1 cellular context compared by ENCODE assay signal in the genomic region with DNA sequence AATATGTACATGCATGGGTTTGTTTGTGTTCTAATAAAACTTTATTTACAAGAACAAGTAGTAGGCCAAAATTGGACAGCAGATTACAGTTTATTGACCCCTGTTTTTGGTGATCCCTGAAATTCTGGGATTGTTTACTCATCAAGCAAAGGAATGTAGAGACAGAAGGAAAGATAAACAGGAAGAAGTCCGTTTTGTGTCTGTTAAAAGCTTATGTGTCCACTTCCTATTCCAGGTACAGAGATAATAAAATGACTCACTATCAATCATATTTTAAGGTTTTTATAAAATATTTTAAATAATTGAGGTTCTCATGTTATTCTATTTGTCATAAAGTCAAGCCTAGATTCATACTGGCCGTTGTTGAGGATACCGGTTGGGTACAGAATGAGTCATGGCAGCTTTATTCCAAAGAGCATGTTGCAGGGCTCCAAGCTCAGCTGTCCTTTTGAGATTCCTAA.
TF ChIP-seq lines count a peak whose summit lies in the region.

No MANE protein-coding gene starts in this region.

TF ChIP-seq in endothelial cell of umbilical vein, 7 proteins besides CTCF, POLR2A, EP300 and RAD21 (continued from another document):
- TF ChIP-seq POLR2AphosphoS5 (IDR thresholded peaks at IDR 0.05; ENCODE audit: insufficient read depth, low read depth, low read length) (no peak), GATA2 (IDR thresholded peaks at IDR 0.05; ENCODE audit: insufficient read depth, insufficient read length, low read depth, low read length) (peak; percentile 7), MYC (IDR thresholded peaks at IDR 0.05; ENCODE audit: low read depth, low read length) (no peak), FOS (IDR thresholded peaks at IDR 0.05; ENCODE audit: borderline replicate concordance, insufficient read depth, low read length) (peak; percentile 82), EZH2 (IDR thresholded peaks at IDR 0.05; ENCODE audit: borderline replicate concordance, low read depth, low read length, severe bottlenecking) (no peak)
- TF ChIP-seq, protein P1, sequence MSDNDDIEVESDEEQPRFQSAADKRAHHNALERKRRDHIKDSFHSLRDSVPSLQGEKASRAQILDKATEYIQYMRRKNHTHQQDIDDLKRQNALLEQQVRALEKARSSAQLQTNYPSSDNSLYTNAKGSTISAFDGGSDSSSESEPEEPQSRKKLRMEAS (IDR thresholded peaks at IDR 0.05; ENCODE audit: insufficient read depth, insufficient read length), result no peak
